In the genomic region with DNA sequence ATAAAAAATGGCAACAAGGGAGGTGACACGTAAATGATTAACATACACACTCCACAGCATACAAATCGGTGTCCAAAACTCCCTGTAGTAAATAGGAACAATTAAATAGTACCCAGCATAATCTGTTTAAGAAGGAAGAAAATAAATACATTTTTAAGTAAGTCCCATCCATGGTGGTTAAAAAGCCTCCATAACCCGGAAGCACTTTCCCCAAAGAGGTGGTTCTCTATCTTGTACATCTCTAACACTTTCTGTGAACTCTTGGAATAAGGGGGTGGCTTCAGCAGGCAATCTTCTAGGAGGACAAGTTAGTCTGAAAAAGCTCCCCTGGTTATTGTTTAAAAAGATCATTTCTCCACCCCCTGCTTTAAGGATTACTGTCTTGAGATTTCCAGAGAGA, we compare ENCODE assay signal across 1 cellular context.
A peak's percentile ranks its signal among the peaks of the same experiment; 100 is the strongest.
TF ChIP-seq lines count a peak whose summit lies in the region.

No MANE protein-coding gene starts in this region.

TF ChIP-seq in K562, 482 proteins besides CTCF, POLR2A, EP300 and RAD21:
- no peak for TF ChIP-seq NFYB (IDR thresholded peaks at IDR 0.05; ENCODE audit: extremely low read depth, insufficient read length)
- no peak for TF ChIP-seq LEF1 (IDR thresholded peaks at IDR 0.05)
- no peak for TF ChIP-seq NR2C2 (CRISPR knock-in tag; IDR thresholded peaks at IDR 0.05)
- TF ChIP-seq NR2C2 (tag; IDR thresholded peaks at IDR 0.05): peak; percentile 52
- TF ChIP-seq ELF4 (CRISPR knock-in tag; IDR thresholded peaks at IDR 0.05): no peak
- TF ChIP-seq TEAD1 (CRISPR knock-in tag; IDR thresholded peaks at IDR 0.05): no peak
- no peak for TF ChIP-seq SETDB1 (IDR thresholded peaks at IDR 0.05; ENCODE audit: low read length)
- 0 out of 2 replicates have a peak, but pooled peaks have one; percentile 25 for TF ChIP-seq GABPA (tag; conservative IDR thresholded peaks at IDR 0.05; ENCODE audit: low read depth)
- TF ChIP-seq, protein P1, sequence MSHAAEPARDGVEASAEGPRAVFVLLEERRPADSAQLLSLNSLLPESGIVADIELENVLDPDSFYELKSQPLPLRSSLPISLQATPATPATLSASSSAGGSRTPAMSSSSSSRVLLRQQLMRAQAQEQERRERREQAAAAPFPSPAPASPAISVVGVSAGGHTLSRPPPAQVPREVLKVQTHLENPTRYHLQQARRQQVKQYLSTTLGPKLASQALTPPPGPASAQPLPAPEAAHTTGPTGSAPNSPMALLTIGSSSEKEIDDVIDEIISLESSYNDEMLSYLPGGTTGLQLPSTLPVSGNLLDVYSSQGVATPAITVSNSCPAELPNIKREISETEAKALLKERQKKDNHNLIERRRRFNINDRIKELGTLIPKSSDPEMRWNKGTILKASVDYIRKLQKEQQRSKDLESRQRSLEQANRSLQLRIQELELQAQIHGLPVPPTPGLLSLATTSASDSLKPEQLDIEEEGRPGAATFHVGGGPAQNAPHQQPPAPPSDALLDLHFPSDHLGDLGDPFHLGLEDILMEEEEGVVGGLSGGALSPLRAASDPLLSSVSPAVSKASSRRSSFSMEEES (CRISPR knock-in tag; IDR thresholded peaks at IDR 0.05): no peak
- TF ChIP-seq NR2C1 (IDR thresholded peaks at IDR 0.05): peak; percentile 72
- peak; percentile 51; the same call in 1 of the 2 replicates for TF ChIP-seq NR2C1 (tag; IDR thresholded peaks at IDR 0.05)
- TF ChIP-seq ZNF780A (CRISPR knock-in tag; IDR thresholded peaks at IDR 0.05): no peak
- no peak for TF ChIP-seq TEAD2 (tag; IDR thresholded peaks at IDR 0.05)
- TF ChIP-seq RBFOX2 (IDR thresholded peaks at IDR 0.05; ENCODE audit: low read depth, low read length): no peak
- no peak for TF ChIP-seq SIX5 (IDR thresholded peaks at IDR 0.05; ENCODE audit: borderline replicate concordance in 1 of 2, insufficient read depth in 1 of 2, low read depth in 1 of 2, low read length in 2 of 2)
- TF ChIP-seq, protein P2, sequence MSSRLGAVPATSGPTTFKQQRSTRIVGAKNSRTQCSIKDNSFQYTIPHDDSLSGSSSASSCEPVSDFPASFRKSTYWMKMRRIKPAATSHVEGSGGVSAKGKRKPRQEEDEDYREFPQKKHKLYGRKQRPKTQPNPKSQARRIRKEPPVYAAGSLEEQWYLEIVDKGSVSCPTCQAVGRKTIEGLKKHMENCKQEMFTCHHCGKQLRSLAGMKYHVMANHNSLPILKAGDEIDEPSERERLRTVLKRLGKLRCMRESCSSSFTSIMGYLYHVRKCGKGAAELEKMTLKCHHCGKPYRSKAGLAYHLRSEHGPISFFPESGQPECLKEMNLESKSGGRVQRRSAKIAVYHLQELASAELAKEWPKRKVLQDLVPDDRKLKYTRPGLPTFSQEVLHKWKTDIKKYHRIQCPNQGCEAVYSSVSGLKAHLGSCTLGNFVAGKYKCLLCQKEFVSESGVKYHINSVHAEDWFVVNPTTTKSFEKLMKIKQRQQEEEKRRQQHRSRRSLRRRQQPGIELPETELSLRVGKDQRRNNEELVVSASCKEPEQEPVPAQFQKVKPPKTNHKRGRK (tag; IDR thresholded peaks at IDR 0.05): no peak
- no peak for TF ChIP-seq PTTG1 (tag; IDR thresholded peaks at IDR 0.05; ENCODE audit: low read depth)
- TF ChIP-seq ZFP30 (CRISPR knock-in tag; IDR thresholded peaks at IDR 0.05; ENCODE audit: borderline replicate concordance): no peak
- TF ChIP-seq ZNF184 (CRISPR knock-in tag; IDR thresholded peaks at IDR 0.05): no peak
- TF ChIP-seq PHF21A (IDR thresholded peaks at IDR 0.05; ENCODE audit: borderline replicate concordance, low read depth): no peak
